In the genomic region with DNA sequence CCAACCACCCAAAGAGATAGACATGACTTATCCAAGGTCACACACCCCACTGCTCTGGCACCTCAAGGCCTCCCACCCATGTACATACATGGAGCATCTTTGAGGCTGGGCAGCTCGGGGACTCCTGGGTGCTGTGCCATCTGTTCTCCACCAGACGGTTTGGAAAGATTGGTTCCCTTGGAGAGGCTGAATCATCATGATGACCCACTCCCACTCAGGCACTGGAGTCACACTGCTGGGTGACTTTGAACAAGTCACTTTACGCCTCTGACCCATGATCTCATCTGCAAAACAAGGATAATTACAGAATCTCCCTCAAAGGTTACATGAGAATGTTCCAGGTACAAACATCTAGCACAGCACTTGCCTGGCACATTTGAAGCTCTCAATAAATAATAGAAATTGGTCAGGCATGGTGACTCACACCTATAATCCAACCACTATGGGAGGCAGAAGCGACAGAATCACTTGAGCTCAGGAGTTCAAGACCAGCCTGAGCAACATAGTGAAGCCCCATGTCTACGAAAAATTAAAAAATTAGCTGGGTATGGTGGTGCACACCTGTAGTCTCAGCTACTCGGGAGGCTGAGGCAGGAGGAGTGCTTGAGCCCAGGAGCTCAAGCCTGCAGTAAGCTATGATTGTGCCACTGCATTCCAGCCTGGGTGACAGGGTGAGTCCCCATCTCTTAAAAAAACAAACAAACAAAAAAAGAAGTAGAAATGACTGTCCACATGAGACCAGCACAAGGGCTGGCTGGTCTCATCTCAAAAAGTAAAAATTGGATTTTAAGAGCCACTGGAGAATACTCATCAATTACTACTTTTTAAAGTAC, we compare ENCODE assay signal across 14 cellular contexts.
"Had no signal": no experiment of that assay in that cellular context is flagged by ENCODE, and none has a peak within 500 bp of the region (broad histone marks: within the 10 kb centered on the region; RNA-seq: fewer than 3 reads in every experiment).

No MANE protein-coding gene starts in this region.

- H3K4me3 Mint-ChIP-seq: activated naive CD8-positive, alpha-beta T cell; nephron progenitor cell had no signal

- H3K36me3 ChIP-seq: left ventricle myocardium inferior, tibial artery, WERI-Rb-1 had no signal

- DNase-seq: activated CD4-positive, alpha-beta T cell treated with anti-CD3 and anti-CD28 coated beads for 1 hour; activated CD4-positive, alpha-beta T cell treated with anti-CD3 and anti-CD28 coated beads, Interleukin-2, amount 50 U/mL, for 48 hours; dorsolateral prefrontal cortex; foreskin keratinocyte; islet precursor cell; left ventricle myocardium inferior; mammary epithelial cell; nephron progenitor cell; substantia nigra; tibial artery; WERI-Rb-1 had no signal

- H3K27ac ChIP-seq: dorsolateral prefrontal cortex, foreskin keratinocyte, left ventricle myocardium inferior, tibial artery had no signal

- H3K4me1 ChIP-seq: foreskin keratinocyte, tibial artery had no signal

- ATAC-seq: foreskin keratinocyte; stimulated activated naive CD8-positive, alpha-beta T cell treated with anti-CD3 and anti-CD28 coated beads, Interleukin-15, Interleukin-2, amounts not matched to agents 100 U/mL and 50 U/mL, for 24 hours had no signal

- H3K36me3 Mint-ChIP-seq: activated naive CD8-positive, alpha-beta T cell had no signal

- H3K27ac Mint-ChIP-seq: activated naive CD8-positive, alpha-beta T cell; nephron progenitor cell; progenitor cell of endocrine pancreas had no signal

- H3K9me3 Mint-ChIP-seq: nephron progenitor cell had no signal

- H3K9me3 ChIP-seq: left ventricle myocardium inferior, tibial artery had no signal

- H3K4me3 ChIP-seq: tibial artery had no signal
